Comparison of ENCODE assay signal across 8 cellular contexts in genomic region chr2:64988420-64989125, GRCh38. TPM values are rescaled to one million over a fixed set of nuclear protein-coding genes. Genes with fewer than 3 reads are reported as not detected.
DNase-seq lines count a peak whose midpoint lies in the region; ATAC-seq and TF ChIP-seq lines count a peak whose summit lies in the region.

No MANE protein-coding gene starts in this region.

- ATAC-seq in GM18858 (IDR thresholded peaks at IDR 0.05; ENCODE audit: unreplicated experiment) (peak; percentile 16), HG03066 (IDR thresholded peaks at IDR 0.05; ENCODE audit: low read depth, unreplicated experiment) (peak; percentile 28)

- H3K9me3 ChIP-seq in AG04450 (ENCODE audit: control insufficient read depth, insufficient read depth, low read length) = no peaks in the 10 kb centered on the region

- no peaks in the 10 kb centered on the region for H3K27me3 ChIP-seq in AG04450 (ENCODE audit: control insufficient read depth, insufficient read depth, low read length)

- TF ChIP-seq CTCF in AG04450 (IDR thresholded peaks at IDR 0.05; ENCODE audit: low read depth, low read length) = peak; percentile 54

- peak overlapping the region; percentile 99 for H3K27ac ChIP-seq in AG04450 (ENCODE audit: low read depth, low read length)

- peak; percentile 77 for DNase-seq in AG04450 (ENCODE audit: low read depth, low spot score)
- peak; percentile 53 for DNase-seq in NCI-H345 (lab: John Stamatoyannopoulos, UW)
- peak; percentile 26 to 36 for DNase-seq in activated CD4-positive, alpha-beta T cell treated with anti-CD3 and anti-CD28 coated beads, Interleukin-2, amount 50 U/mL, for 4 hours
- DNase-seq in effector CD4-positive, alpha-beta T cell = peak; percentile 12
- peak; percentile 58 for DNase-seq in medulla oblongata (ENCODE audit: extremely low spot score)
- DNase-seq in stimulated activated CD8-positive, alpha-beta memory T cell treated with anti-CD3 and anti-CD28 coated beads, Interleukin-12 subunit alpha, Interleukin-12 subunit beta, amount 100 ng/mL, for 4 hours (ENCODE audit: low read depth) = peak; percentile 34

- POLR2A ChIA-PET in AG04450 (lab: Yijun Ruan, JAX) = interaction anchor here (0.6 to 1.7 kb wide), 16 partner anchors 9 to 658 kb away, joined by 3 to 12 read pairs (median 4); partner anchors contain the start of genes CEP68 and SERTAD2

- CTCF ChIA-PET in AG04450 (lab: Charles Lee) = interaction anchor here (1.0 to 2.2 kb wide), 5 partner anchors 8 to 70 kb away, joined by 3 to 16 read pairs (median 4); no protein-coding TSS in a partner anchor

- peak overlapping the region; percentile 88 for H3K4me3 ChIP-seq in AG04450 (ENCODE audit: low read depth, low read length)

RNA-seq across cellular contexts. Expression of gene SLC1A4, which starts 0.6 kb away (rescaled TPM):
- polyA plus RNA-seq in AG04450 (2011; rRNA removed) = 22.3 and 24.8 TPM in 2 replicates
- polyA minus RNA-seq in AG04450 (2011; rRNA and poly(A)+ RNA removed) = 36.7 and 45.9 TPM in 2 replicates

Comparison
In these comparisons a context has a peak if more than half of its experiments do, and no peak if none do; other contexts are left out.
1. Peak in every context shown above with its lines: DNase-seq, ATAC-seq, H3K4me3 ChIP-seq and H3K27ac ChIP-seq.
2. DNase-seq: peak in every context shown above with its lines; median percentile 77 in AG04450; 58 in medulla oblongata; 53 in NCI-H345; 34 in stimulated activated CD8-positive, alpha-beta memory T cell treated with anti-CD3 and anti-CD28 coated beads, Interleukin-12 subunit alpha, Interleukin-12 subunit beta, amount 100 ng/mL, for 4 hours; 31 in activated CD4-positive, alpha-beta T cell treated with anti-CD3 and anti-CD28 coated beads, Interleukin-2, amount 50 U/mL, for 4 hours; 12 in effector CD4-positive, alpha-beta T cell.